In the genomic region with DNA sequence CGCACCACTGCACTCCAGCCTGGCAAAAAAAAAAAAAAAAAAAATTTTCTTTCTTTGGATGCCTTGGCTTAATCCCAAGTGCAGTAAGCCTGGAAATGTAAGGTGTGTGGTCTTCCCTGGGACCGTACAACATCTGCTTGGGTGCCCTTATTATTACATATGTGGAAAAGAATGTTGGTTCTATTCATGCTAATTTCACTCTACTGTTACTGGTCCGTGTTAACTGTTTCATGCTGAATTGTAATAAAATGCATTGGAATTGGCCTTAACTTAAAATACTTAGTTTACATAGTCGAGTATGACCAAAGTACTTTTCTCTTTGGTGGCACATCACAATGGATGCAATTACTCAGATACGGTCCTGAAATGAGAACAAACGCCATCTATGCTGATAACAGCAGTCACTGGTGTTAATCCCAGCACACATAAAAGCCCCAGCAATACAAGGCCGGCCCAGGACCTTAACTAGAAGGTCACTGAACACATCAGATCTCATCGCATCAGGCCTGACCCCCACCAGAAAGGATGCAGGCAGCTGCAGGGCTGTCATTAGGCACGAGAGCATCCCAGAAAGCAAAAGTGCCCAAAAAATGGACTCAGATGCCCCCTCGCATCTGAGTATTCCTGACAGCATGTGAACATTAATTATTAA, we compare ENCODE assay signal across 8 cellular contexts. TPM values are rescaled to one million over a fixed set of nuclear protein-coding genes. Genes with fewer than 3 reads are reported as not detected.
A peak's percentile ranks its signal among the peaks of the same experiment; 100 is the strongest.
DNase-seq lines count a peak whose midpoint lies in the region; ATAC-seq and TF ChIP-seq lines count a peak whose summit lies in the region.

No MANE protein-coding gene starts in this region.

- no peaks in the 10 kb centered on the region for H3K27me3 ChIP-seq in sigmoid colon

- no peak for TF ChIP-seq POLR2A in sigmoid colon (IDR thresholded peaks at IDR 0.05)

- CTCF ChIA-PET in WTC11 (lab: Charles Lee): no interaction called here

- POLR2A ChIA-PET in WTC11 (lab: Charles Lee): no interaction called here

- H3K4me1 ChIP-seq in sigmoid colon: peaks cover 0 to 50% (median 20%) of the 10 kb centered on the region in 4 donors

- intact Hi-C loops in sigmoid colon (cut with DNase I): loop anchor here (2.0 kb wide), 1 partner anchor 17 kb away; no protein-coding TSS in a partner anchor

- peaks cover 6% of the 10 kb centered on the region for H3K9me3 Mint-ChIP-seq in WTC11

- ATAC-seq in WTC11: no peak
- no peak for ATAC-seq in HG02571 (IDR thresholded peaks at IDR 0.05; ENCODE audit: unreplicated experiment)
- no peak for ATAC-seq in HG03095 (IDR thresholded peaks at IDR 0.05; ENCODE audit: unreplicated experiment)

- TF ChIP-seq EP300 in sigmoid colon (IDR thresholded peaks at IDR 0.05): no peak

- in situ Hi-C loops in G401 (cut with HindIII; ENCODE audit: low sequenced_read_pairs): no loop called here

- no peaks in the 10 kb centered on the region for H3K9me3 ChIP-seq in sigmoid colon

- peak overlapping the region; percentile 98 to 99 (median 98) for H3K27ac ChIP-seq in sigmoid colon

- H3K27me3 Mint-ChIP-seq in WTC11 (ENCODE audit: low read depth): peaks cover 15% of the 10 kb centered on the region

- 42 to 54% methylated on average over 10 of the region's 10 CpGs for WGBS in sigmoid colon, 2 donors

- H3K4me3 ChIP-seq in sigmoid colon: peak overlapping the region; percentile 68 to 88 (median 84)

- no peaks in the 10 kb centered on the region for H3K36me3 ChIP-seq in sigmoid colon

- DNase-seq in G401 (ENCODE audit: low spot score) (peak; percentile 56), WTC11 (ENCODE audit: low spot score) (no peak), fibroblast of peridontal ligament (ENCODE audit: extremely low read depth) (peak; percentile 37), sigmoid colon (no peak), RPMI8226 (no peak)
- DNase-seq in stimulated activated CD4-positive, alpha-beta T cell treated with anti-CD3 and anti-CD28 coated beads, Interleukin-1b, Interleukin-23, amount 100 ng/mL, for 48 hours: no peak

- peaks cover 26% of the 10 kb centered on the region for H3K4me1 Mint-ChIP-seq in WTC11

- H3K4me3 Mint-ChIP-seq in WTC11: peak overlapping the region; percentile 78

- TF ChIP-seq CTCF in WTC11 (IDR thresholded peaks at IDR 0.05) (no peak), sigmoid colon (IDR thresholded peaks at IDR 0.05) (no peak)

- H3K27ac Mint-ChIP-seq in WTC11: no peak overlapping the region

- no peaks in the 10 kb centered on the region for H3K36me3 Mint-ChIP-seq in WTC11

TF ChIP-seq in WTC11, 78 proteins besides CTCF, POLR2A, EP300 and RAD21:
- TF ChIP-seq, protein P1, sequence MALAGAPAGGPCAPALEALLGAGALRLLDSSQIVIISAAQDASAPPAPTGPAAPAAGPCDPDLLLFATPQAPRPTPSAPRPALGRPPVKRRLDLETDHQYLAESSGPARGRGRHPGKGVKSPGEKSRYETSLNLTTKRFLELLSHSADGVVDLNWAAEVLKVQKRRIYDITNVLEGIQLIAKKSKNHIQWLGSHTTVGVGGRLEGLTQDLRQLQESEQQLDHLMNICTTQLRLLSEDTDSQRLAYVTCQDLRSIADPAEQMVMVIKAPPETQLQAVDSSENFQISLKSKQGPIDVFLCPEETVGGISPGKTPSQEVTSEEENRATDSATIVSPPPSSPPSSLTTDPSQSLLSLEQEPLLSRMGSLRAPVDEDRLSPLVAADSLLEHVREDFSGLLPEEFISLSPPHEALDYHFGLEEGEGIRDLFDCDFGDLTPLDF (CRISPR knock-in tag; IDR thresholded peaks at IDR 0.05): no peak
- TF ChIP-seq, protein P2, sequence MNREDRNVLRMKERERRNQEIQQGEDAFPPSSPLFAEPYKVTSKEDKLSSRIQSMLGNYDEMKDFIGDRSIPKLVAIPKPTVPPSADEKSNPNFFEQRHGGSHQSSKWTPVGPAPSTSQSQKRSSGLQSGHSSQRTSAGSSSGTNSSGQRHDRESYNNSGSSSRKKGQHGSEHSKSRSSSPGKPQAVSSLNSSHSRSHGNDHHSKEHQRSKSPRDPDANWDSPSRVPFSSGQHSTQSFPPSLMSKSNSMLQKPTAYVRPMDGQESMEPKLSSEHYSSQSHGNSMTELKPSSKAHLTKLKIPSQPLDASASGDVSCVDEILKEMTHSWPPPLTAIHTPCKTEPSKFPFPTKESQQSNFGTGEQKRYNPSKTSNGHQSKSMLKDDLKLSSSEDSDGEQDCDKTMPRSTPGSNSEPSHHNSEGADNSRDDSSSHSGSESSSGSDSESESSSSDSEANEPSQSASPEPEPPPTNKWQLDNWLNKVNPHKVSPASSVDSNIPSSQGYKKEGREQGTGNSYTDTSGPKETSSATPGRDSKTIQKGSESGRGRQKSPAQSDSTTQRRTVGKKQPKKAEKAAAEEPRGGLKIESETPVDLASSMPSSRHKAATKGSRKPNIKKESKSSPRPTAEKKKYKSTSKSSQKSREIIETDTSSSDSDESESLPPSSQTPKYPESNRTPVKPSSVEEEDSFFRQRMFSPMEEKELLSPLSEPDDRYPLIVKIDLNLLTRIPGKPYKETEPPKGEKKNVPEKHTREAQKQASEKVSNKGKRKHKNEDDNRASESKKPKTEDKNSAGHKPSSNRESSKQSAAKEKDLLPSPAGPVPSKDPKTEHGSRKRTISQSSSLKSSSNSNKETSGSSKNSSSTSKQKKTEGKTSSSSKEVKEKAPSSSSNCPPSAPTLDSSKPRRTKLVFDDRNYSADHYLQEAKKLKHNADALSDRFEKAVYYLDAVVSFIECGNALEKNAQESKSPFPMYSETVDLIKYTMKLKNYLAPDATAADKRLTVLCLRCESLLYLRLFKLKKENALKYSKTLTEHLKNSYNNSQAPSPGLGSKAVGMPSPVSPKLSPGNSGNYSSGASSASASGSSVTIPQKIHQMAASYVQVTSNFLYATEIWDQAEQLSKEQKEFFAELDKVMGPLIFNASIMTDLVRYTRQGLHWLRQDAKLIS (CRISPR knock-in tag; IDR thresholded peaks at IDR 0.05; ENCODE audit: borderline replicate concordance): no peak
- TF ChIP-seq, protein P3, sequence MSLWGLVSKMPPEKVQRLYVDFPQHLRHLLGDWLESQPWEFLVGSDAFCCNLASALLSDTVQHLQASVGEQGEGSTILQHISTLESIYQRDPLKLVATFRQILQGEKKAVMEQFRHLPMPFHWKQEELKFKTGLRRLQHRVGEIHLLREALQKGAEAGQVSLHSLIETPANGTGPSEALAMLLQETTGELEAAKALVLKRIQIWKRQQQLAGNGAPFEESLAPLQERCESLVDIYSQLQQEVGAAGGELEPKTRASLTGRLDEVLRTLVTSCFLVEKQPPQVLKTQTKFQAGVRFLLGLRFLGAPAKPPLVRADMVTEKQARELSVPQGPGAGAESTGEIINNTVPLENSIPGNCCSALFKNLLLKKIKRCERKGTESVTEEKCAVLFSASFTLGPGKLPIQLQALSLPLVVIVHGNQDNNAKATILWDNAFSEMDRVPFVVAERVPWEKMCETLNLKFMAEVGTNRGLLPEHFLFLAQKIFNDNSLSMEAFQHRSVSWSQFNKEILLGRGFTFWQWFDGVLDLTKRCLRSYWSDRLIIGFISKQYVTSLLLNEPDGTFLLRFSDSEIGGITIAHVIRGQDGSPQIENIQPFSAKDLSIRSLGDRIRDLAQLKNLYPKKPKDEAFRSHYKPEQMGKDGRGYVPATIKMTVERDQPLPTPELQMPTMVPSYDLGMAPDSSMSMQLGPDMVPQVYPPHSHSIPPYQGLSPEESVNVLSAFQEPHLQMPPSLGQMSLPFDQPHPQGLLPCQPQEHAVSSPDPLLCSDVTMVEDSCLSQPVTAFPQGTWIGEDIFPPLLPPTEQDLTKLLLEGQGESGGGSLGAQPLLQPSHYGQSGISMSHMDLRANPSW (CRISPR knock-in tag; conservative IDR thresholded peaks at IDR 0.05; ENCODE audit: low read depth): no peak
- TF ChIP-seq HMGA2 (CRISPR knock-in tag; IDR thresholded peaks at IDR 0.05) (no peak), NFATC4 (CRISPR knock-in tag; IDR thresholded peaks at IDR 0.05) (no peak), IRF2 (CRISPR knock-in tag; IDR thresholded peaks at IDR 0.05; ENCODE audit: borderline replicate concordance, low read depth) (no peak), TP53 (CRISPR knock-in tag; IDR thresholded peaks at IDR 0.05) (no peak), GABPB1 (CRISPR knock-in tag; IDR thresholded peaks at IDR 0.05) (no peak), CREB1 (CRISPR knock-in tag; IDR thresholded peaks at IDR 0.05) (no peak), SMAD3 (CRISPR knock-in tag; IDR thresholded peaks at IDR 0.05; ENCODE audit: borderline replicate concordance) (no peak), ZNF232 (CRISPR knock-in tag; IDR thresholded peaks at IDR 0.05) (no peak), ESRRA (CRISPR knock-in tag; IDR thresholded peaks at IDR 0.05; ENCODE audit: borderline replicate concordance) (no peak)
- TF ChIP-seq, protein P4, sequence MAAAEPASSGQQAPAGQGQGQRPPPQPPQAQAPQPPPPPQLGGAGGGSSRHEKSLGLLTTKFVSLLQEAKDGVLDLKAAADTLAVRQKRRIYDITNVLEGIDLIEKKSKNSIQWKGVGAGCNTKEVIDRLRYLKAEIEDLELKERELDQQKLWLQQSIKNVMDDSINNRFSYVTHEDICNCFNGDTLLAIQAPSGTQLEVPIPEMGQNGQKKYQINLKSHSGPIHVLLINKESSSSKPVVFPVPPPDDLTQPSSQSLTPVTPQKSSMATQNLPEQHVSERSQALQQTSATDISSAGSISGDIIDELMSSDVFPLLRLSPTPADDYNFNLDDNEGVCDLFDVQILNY (CRISPR knock-in tag; IDR thresholded peaks at IDR 0.05): no peak
- TF ChIP-seq, protein P5, sequence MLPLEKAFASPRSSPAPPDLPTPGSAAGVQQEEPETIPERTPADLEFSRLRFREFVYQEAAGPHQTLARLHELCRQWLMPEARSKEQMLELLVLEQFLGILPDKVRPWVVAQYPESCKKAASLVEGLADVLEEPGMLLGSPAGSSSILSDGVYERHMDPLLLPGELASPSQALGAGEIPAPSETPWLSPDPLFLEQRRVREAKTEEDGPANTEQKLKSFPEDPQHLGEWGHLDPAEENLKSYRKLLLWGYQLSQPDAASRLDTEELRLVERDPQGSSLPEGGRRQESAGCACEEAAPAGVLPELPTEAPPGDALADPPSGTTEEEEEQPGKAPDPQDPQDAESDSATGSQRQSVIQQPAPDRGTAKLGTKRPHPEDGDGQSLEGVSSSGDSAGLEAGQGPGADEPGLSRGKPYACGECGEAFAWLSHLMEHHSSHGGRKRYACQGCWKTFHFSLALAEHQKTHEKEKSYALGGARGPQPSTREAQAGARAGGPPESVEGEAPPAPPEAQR (CRISPR knock-in tag; IDR thresholded peaks at IDR 0.05): no peak
TF ChIP-seq in WTC11: peak in this region for 0.

RNA-seq across cellular contexts. Expression of a gene that starts 1.2 kb away (rescaled TPM):
- 128 and 147 TPM in 2 replicates for total RNA-seq in G401 (2014; rRNA removed; shearing (Covaris generic))
- total RNA-seq in WTC11 (2021) (28.0 to 33.7 TPM (median 32.9 TPM) in 3 replicates), sigmoid colon (100 to 1,000 TPM; 150 to 207 (median 174) TPM)
- 100 to 1,000 TPM; 152 to 194 (median 178) TPM for polyA plus RNA-seq in sigmoid colon

RNA-seq across cellular contexts. Expression of a gene that starts 29.5 kb away (rescaled TPM):
- 159 and 203 TPM in 2 replicates for total RNA-seq in G401 (2014; rRNA removed; shearing (Covaris generic))
- total RNA-seq in WTC11 (2021) (119 to 152 TPM (median 150 TPM) in 3 replicates), sigmoid colon (10 to 100 TPM; 14.7 to 33.2 (median 24.0) TPM)
- polyA plus RNA-seq in sigmoid colon: 10 to 100 TPM; 12.5 to 18.0 (median 16.1) TPM

Comparison
In these comparisons a context has a peak if more than half of its experiments do, and no peak if none do; other contexts are left out.
1. DNase-seq: peak in G401 (single experiment) and fibroblast of peridontal ligament (single experiment); none in WTC11 (single experiment), sigmoid colon (single experiment), stimulated activated CD4-positive, alpha-beta T cell treated with anti-CD3 and anti-CD28 coated beads, Interleukin-1b, Interleukin-23, amount 100 ng/mL, for 48 hours (single experiment) and RPMI8226 (single experiment).